1 cellular context compared by ENCODE assay signal in the genomic region with DNA sequence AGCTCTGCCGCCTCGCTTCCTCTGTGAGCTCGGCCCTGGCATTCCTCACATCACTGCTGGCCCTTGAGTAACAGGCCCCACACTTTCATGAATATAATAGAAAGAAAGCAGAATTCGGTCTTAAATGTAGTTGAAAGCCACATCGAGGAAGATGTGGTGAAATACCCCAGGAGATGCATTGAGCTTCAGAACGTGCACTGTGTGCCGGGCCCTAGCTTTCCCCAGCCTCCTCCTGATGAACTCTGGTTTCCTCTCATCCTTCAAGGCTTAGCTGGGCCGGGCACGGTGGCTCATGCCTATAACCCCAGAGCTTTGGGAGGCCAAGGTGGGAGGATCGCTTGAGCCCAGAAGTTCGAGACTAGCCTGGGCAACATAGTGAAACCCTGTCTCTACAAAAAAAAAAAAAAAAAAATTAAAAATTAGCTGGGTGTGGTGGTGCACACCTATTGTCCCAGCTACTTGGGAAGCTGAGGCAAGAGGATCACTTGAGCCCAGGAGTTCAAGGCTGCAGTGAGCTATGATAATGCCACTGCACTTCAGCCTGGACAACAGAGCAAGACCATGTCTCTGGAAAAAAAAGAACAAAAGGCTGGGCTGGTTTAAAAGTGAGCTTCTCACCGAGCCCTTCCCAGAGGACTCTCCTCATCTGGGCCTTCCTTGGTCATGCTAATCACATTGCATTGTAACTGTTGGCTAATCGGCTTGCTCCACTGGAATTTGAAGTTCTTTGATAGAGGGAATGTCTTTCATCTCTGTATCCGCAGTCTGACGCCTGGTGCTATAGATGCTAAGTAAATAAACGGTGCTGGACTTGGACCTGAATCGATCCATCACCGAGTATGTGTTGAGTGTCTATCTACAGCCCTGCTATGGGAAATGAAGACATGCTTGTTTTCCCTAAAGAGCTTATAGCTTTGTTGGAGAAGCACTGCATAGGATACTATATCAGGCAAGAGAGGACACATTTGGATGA.
A peak's percentile ranks its signal among the peaks of the same experiment; 100 is the strongest.
TF ChIP-seq lines count a peak whose summit lies in the region.

No MANE protein-coding gene starts in this region.

TF ChIP-seq in HepG2, 621 proteins besides CTCF, POLR2A, EP300 and RAD21 (continued from another document and continues in another):
- TF ChIP-seq ZBTB4 (CRISPR knock-in tag; IDR thresholded peaks at IDR 0.05; ENCODE audit: borderline replicate concordance) (peak; percentile 81; the same call in 1 of the 2 replicates), ZNF224 (CRISPR knock-in tag; IDR thresholded peaks at IDR 0.05) (no peak; the same call in 1 of the 2 replicates), ZNF446 (CRISPR knock-in tag; IDR thresholded peaks at IDR 0.05) (no peak), FLYWCH1 (CRISPR knock-in tag; IDR thresholded peaks at IDR 0.05) (peak; percentile 43; the same call in 1 of the 2 replicates), ZNF605 (CRISPR knock-in tag; IDR thresholded peaks at IDR 0.05) (peak; percentile 80), ZNF652 (CRISPR knock-in tag; IDR thresholded peaks at IDR 0.05; ENCODE audit: borderline replicate concordance, low read depth) (peak; percentile 91; the same call in 1 of the 2 replicates), SMARCE1 (IDR thresholded peaks at IDR 0.05; ENCODE audit: borderline replicate concordance) (peak; percentile 96), RBM39 (IDR thresholded peaks at IDR 0.05; ENCODE audit: low read depth, low read length, poor library complexity, severe bottlenecking) (no peak), ELK4 (CRISPR knock-in tag; IDR thresholded peaks at IDR 0.05; ENCODE audit: borderline replicate concordance) (no peak), TBP (CRISPR knock-in tag; IDR thresholded peaks at IDR 0.05) (peak; percentile 91; the same call in 1 of the 2 replicates), SMARCC2 (IDR thresholded peaks at IDR 0.05) (peak; percentile 100), HOXA3 (CRISPR knock-in tag; IDR thresholded peaks at IDR 0.05) (peak; percentile 97), RARA (CRISPR knock-in tag; IDR thresholded peaks at IDR 0.05) (peak; percentile 98), SRSF4 (IDR thresholded peaks at IDR 0.05; ENCODE audit: low read depth, low read length, poor library complexity, severe bottlenecking) (no peak), ARNT (IDR thresholded peaks at IDR 0.05) (no peak), HNF4G (IDR thresholded peaks at IDR 0.05; ENCODE audit: borderline replicate concordance, low read depth, low read length) (peak; percentile 100), HNF4G (CRISPR knock-in tag; IDR thresholded peaks at IDR 0.05; ENCODE audit: borderline replicate concordance, low read depth) (peak; percentile 97), TIGD3 (CRISPR knock-in tag; IDR thresholded peaks at IDR 0.05; ENCODE audit: borderline replicate concordance) (peak; percentile 17; the same call in 1 of the 2 replicates), ZNF451 (CRISPR knock-in tag; IDR thresholded peaks at IDR 0.05) (peak; percentile 74; the same call in 1 of the 2 replicates), ZNF761 (CRISPR knock-in tag; conservative IDR thresholded peaks at IDR 0.05) (peak; percentile 83), TGIF2 (CRISPR knock-in tag; IDR thresholded peaks at IDR 0.05) (peak; percentile 69; the same call in 1 of the 2 replicates), CCAR2 (optimal IDR thresholded peaks at IDR 0.05; ENCODE audit: low read depth, low read length) (peak; percentile 86), GTF3A (CRISPR knock-in tag; conservative IDR thresholded peaks at IDR 0.05) (no peak), ZBED4 (CRISPR knock-in tag; IDR thresholded peaks at IDR 0.05; ENCODE audit: borderline replicate concordance) (peak; percentile 93), IKZF1 (IDR thresholded peaks at IDR 0.05) (no peak), RNF2 (conservative IDR thresholded peaks at IDR 0.05; ENCODE audit: low read depth) (no peak), ZMYM3 (CRISPR knock-in tag; IDR thresholded peaks at IDR 0.05) (peak; percentile 95), ZMYM2 (CRISPR knock-in tag; IDR thresholded peaks at IDR 0.05) (peak; percentile 92), GLI4 (CRISPR knock-in tag; IDR thresholded peaks at IDR 0.05; ENCODE audit: borderline replicate concordance) (no peak; the same call in 1 of the 2 replicates)
- TF ChIP-seq, protein P1, sequence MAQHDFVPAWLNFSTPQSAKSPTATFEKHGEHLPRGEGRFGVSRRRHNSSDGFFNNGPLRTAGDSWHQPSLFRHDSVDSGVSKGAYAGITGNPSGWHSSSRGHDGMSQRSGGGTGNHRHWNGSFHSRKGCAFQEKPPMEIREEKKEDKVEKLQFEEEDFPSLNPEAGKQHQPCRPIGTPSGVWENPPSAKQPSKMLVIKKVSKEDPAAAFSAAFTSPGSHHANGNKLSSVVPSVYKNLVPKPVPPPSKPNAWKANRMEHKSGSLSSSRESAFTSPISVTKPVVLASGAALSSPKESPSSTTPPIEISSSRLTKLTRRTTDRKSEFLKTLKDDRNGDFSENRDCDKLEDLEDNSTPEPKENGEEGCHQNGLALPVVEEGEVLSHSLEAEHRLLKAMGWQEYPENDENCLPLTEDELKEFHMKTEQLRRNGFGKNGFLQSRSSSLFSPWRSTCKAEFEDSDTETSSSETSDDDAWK (CRISPR knock-in tag; IDR thresholded peaks at IDR 0.05): no peak
- TF ChIP-seq, protein P2, sequence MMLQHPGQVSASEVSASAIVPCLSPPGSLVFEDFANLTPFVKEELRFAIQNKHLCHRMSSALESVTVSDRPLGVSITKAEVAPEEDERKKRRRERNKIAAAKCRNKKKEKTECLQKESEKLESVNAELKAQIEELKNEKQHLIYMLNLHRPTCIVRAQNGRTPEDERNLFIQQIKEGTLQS (CRISPR knock-in tag; IDR thresholded peaks at IDR 0.05): peak; percentile 87
- TF ChIP-seq, protein P3, sequence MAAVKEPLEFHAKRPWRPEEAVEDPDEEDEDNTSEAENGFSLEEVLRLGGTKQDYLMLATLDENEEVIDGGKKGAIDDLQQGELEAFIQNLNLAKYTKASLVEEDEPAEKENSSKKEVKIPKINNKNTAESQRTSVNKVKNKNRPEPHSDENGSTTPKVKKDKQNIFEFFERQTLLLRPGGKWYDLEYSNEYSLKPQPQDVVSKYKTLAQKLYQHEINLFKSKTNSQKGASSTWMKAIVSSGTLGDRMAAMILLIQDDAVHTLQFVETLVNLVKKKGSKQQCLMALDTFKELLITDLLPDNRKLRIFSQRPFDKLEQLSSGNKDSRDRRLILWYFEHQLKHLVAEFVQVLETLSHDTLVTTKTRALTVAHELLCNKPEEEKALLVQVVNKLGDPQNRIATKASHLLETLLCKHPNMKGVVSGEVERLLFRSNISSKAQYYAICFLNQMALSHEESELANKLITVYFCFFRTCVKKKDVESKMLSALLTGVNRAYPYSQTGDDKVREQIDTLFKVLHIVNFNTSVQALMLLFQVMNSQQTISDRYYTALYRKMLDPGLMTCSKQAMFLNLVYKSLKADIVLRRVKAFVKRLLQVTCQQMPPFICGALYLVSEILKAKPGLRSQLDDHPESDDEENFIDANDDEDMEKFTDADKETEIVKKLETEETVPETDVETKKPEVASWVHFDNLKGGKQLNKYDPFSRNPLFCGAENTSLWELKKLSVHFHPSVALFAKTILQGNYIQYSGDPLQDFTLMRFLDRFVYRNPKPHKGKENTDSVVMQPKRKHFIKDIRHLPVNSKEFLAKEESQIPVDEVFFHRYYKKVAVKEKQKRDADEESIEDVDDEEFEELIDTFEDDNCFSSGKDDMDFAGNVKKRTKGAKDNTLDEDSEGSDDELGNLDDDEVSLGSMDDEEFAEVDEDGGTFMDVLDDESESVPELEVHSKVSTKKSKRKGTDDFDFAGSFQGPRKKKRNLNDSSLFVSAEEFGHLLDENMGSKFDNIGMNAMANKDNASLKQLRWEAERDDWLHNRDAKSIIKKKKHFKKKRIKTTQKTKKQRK (IDR thresholded peaks at IDR 0.05; ENCODE audit: low read length): no peak
- TF ChIP-seq, protein P4, sequence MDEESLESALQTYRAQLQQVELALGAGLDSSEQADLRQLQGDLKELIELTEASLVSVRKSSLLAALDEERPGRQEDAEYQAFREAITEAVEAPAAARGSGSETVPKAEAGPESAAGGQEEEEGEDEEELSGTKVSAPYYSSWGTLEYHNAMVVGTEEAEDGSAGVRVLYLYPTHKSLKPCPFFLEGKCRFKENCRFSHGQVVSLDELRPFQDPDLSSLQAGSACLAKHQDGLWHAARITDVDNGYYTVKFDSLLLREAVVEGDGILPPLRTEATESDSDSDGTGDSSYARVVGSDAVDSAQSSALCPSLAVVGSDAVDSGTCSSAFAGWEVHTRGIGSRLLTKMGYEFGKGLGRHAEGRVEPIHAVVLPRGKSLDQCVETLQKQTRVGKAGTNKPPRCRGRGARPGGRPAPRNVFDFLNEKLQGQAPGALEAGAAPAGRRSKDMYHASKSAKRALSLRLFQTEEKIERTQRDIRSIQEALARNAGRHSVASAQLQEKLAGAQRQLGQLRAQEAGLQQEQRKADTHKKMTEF (CRISPR knock-in tag; IDR thresholded peaks at IDR 0.05): peak; percentile 100
- TF ChIP-seq, protein P5, sequence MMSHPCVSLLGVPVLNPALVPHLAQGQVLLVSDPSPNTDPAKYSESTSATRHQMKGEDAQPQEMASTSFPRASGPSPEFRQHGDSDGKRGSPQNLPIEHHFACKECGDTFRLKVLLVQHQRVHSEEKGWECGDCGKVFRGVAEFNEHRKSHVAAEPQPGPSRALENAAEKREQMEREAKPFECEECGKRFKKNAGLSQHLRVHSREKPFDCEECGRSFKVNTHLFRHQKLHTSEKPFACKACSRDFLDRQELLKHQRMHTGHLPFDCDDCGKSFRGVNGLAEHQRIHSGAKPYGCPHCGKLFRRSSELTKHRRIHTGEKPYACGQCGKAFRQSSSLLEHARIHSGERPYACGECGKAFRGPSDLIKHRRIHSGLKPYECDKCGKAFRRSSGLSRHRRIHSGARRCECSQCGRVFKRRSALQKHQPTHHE (CRISPR knock-in tag; IDR thresholded peaks at IDR 0.05; ENCODE audit: borderline replicate concordance): peak; percentile 92; the same call in 1 of the 2 replicates
